In the genomic region with DNA sequence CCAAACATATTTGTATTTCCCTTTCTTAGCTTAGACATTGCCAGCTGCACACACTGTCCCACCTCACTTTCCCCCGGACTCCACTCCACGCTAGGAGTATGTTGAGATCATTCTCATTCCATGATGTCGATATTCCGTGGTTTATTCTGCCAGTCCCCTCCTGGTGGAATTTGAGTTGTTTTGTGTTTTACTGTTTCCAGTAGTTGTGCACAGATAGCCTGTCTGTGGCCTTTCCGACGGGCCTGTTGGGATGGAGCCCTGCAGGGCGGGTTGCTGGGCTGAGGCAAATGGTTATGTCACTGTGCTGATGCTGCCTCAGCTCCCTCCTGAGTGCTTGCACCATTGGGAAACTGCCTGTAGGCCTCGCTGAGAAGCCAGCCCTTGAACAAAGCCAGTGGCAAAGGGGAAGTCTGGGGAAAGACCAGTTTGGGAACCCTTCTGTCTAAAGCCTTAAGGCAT, we compare ENCODE assay signal across 8 cellular contexts. TPM values are rescaled to one million over a fixed set of nuclear protein-coding genes. Genes with fewer than 3 reads are reported as not detected.
DNase-seq lines count a peak whose midpoint lies in the region; ATAC-seq and TF ChIP-seq lines count a peak whose summit lies in the region.

No MANE protein-coding gene starts in this region.

- no peaks in the 10 kb centered on the region for H3K27me3 Mint-ChIP-seq in activated naive CD8-positive, alpha-beta T cell treated with anti-CD3 and anti-CD28 coated beads, Interleukin-2, amount 10 ng/mL, durations not matched to agents 7 days and 5 days

- POLR2A ChIA-PET in activated naive CD8-positive, alpha-beta T cell treated with anti-CD3 and anti-CD28 coated beads, Interleukin-2, amount 10 ng/mL, durations not matched to agents 7 days and 5 days (lab: Charles Lee), result no interaction called here
- POLR2A ChIA-PET in PC-9 (lab: Charles Lee; ENCODE audit: unreplicated experiment), result no interaction called here

- peaks cover 17% of the 10 kb centered on the region for H3K36me3 Mint-ChIP-seq in activated naive CD8-positive, alpha-beta T cell treated with anti-CD3 and anti-CD28 coated beads, Interleukin-2, amount 10 ng/mL, durations not matched to agents 7 days and 5 days

- no peaks in the 10 kb centered on the region for H3K9me3 Mint-ChIP-seq in activated naive CD8-positive, alpha-beta T cell treated with anti-CD3 and anti-CD28 coated beads, Interleukin-2, amount 10 ng/mL, durations not matched to agents 7 days and 5 days

- peaks cover 47% of the 10 kb centered on the region for H3K4me1 Mint-ChIP-seq in activated naive CD8-positive, alpha-beta T cell treated with anti-CD3 and anti-CD28 coated beads, Interleukin-2, amount 10 ng/mL, durations not matched to agents 7 days and 5 days

- 50 to 52% methylated on average over 8 of the region's 8 CpGs for WGBS in heart right ventricle, 2 donors

- H3K27me3 ChIP-seq in heart right ventricle (no peaks in the 10 kb centered on the region), skeletal muscle satellite cell (ENCODE audit: control insufficient read depth, insufficient read depth, low read length) (no peaks in the 10 kb centered on the region), PC-9 (ENCODE audit: insufficient read depth, low read depth) (no peaks in the 10 kb centered on the region)

- no peaks in the 10 kb centered on the region for H3K9me3 ChIP-seq in heart right ventricle
- no peaks in the 10 kb centered on the region for H3K9me3 ChIP-seq in skeletal muscle satellite cell (replicated peaks; ENCODE audit: low read length)
- no peaks in the 10 kb centered on the region for H3K9me3 ChIP-seq in PC-9 (ENCODE audit: insufficient read depth, low read depth)

- H3K36me3 ChIP-seq in heart right ventricle (no peaks in the 10 kb centered on the region), skeletal muscle satellite cell (ENCODE audit: insufficient read depth, low read length) (no peaks in the 10 kb centered on the region), PC-9 (ENCODE audit: low read depth) (no peaks in the 10 kb centered on the region)

- no peak overlapping the region for H2AFZ ChIP-seq in PC-9

- peak overlapping the region in 9 of 10 donors; percentile 31 to 68 (median 53) for H3K27ac ChIP-seq in heart right ventricle
- H3K27ac ChIP-seq in PC-9, result no peak overlapping the region

- H3K4me3 ChIP-seq in heart right ventricle, result no peak overlapping the region
- no peak overlapping the region for H3K4me3 ChIP-seq in skeletal muscle satellite cell (ENCODE audit: low read length)
- no peak overlapping the region for H3K4me3 ChIP-seq in PC-9

- peak overlapping the region; percentile 6 for H3K27ac Mint-ChIP-seq in activated naive CD8-positive, alpha-beta T cell treated with anti-CD3 and anti-CD28 coated beads, Interleukin-2, amount 10 ng/mL, durations not matched to agents 7 days and 5 days

- BruUV-seq in PC-9 (replicated peaks; lab: Mats Ljungman, UMichigan), result no TSS peak

- H3K79me2 ChIP-seq in PC-9 (ENCODE audit: low read depth), result peaks cover 91% of the 10 kb centered on the region

- H3K9me2 ChIP-seq in PC-9 (ENCODE audit: insufficient read depth), result no peaks in the 10 kb centered on the region

- H3F3A ChIP-seq in PC-9 (ENCODE audit: insufficient read depth, low read depth), result no peaks in the 10 kb centered on the region

- intact Hi-C loops in heart right ventricle (cut with DNase I) (no loop called here), PC-9 (cut with micrococcal nuclease; ENCODE audit: unreplicated experiment) (no loop called here)

- CTCF ChIA-PET in PC-9 (lab: Charles Lee), result no interaction called here

- no peak overlapping the region for H3K4me3 Mint-ChIP-seq in activated naive CD8-positive, alpha-beta T cell treated with anti-CD3 and anti-CD28 coated beads, Interleukin-2, amount 10 ng/mL, durations not matched to agents 7 days and 5 days

- H3K4me1 ChIP-seq in heart right ventricle (peaks cover 11 to 71% (median 56%) of the 10 kb centered on the region in 9 donors), skeletal muscle satellite cell (ENCODE audit: control insufficient read depth, insufficient read depth, low read length) (peaks cover 20% of the 10 kb centered on the region), PC-9 (replicated peaks; ENCODE audit: insufficient read depth) (no peaks in the 10 kb centered on the region)

- H3K9ac ChIP-seq in skeletal muscle satellite cell (ENCODE audit: low read depth, low read length), result no peak overlapping the region

- ATAC-seq in activated naive CD8-positive, alpha-beta T cell treated with anti-CD3 and anti-CD28 coated beads, Interleukin-2, amount 10 ng/mL, durations not matched to agents 7 days and 5 days (ENCODE audit: low read depth), result no peak
- peak; percentile 58 to 90 (median 76) for ATAC-seq in heart right ventricle

- TF ChIP-seq CTCF in heart right ventricle (IDR thresholded peaks at IDR 0.05), result peak in 1 of 9 donors; percentile 5
- TF ChIP-seq CTCF in PC-9 (conservative IDR thresholded peaks at IDR 0.05), result no peak

- H4K20me1 ChIP-seq in PC-9 (ENCODE audit: insufficient read depth), result peaks cover 30% of the 10 kb centered on the region

- H3K4me2 ChIP-seq in skeletal muscle satellite cell (ENCODE audit: low read length) (peak overlapping the region; percentile 11), PC-9 (no peak overlapping the region)

- in situ Hi-C loops in KBM-7 (cut with MboI; ENCODE audit: low pct_unique_long_range_greater_than_20kb, low sequenced_read_pairs), result no loop called here

- peak; percentile 64 for DNase-seq in KBM-7
- no peak for DNase-seq in activated naive CD8-positive, alpha-beta T cell treated with anti-CD3 and anti-CD28 coated beads, Interleukin-2, amount 10 ng/mL, durations not matched to agents 7 days and 5 days
- peak; percentile 48 to 56 for DNase-seq in heart right ventricle
- no peak for DNase-seq in PC-9
- no peak for DNase-seq in NCI-H2107 (lab: John Stamatoyannopoulos, UW)
- no peak for DNase-seq in NCI-H748 (lab: John Stamatoyannopoulos, UW; ENCODE audit: unreplicated experiment)
- DNase-seq in occipital lobe (lab: John Stamatoyannopoulos, UW), result no peak

RNA-seq across cellular contexts. Expression of a gene that starts 12.8 kb away (rescaled TPM):
- total RNA-seq in activated naive CD8-positive, alpha-beta T cell treated with anti-CD3 and anti-CD28 coated beads, Interleukin-2, amount 10 ng/mL, durations not matched to agents 7 days and 5 days, result 10 to 100 TPM; 77.9 to 82.7 TPM
- total RNA-seq in heart right ventricle, result 10 to 100 TPM; 18.7 to 26.2 (median 20.3) TPM
- 1 to 10 TPM; 4.7 to 6.0 TPM for polyA plus RNA-seq in heart right ventricle
- 15.7 and 17.7 TPM in 2 replicates for total RNA-seq in skeletal muscle satellite cell (2012; rRNA removed)
- 24.0 and 27.2 TPM in 2 replicates for total RNA-seq in PC-9 (2021)
- total RNA-seq in occipital lobe, result 23.1 TPM

Comparison
In these comparisons a context has a peak if more than half of its experiments do, and no peak if none do; other contexts are left out.
1. DNase-seq: peak in KBM-7 (single experiment) and heart right ventricle (2 of 2); none in activated naive CD8-positive, alpha-beta T cell treated with anti-CD3 and anti-CD28 coated beads, Interleukin-2, amount 10 ng/mL, durations not matched to agents 7 days and 5 days (single experiment), PC-9 (0 of 2), NCI-H2107 (single experiment), NCI-H748 (single experiment) and occipital lobe (single experiment).